8 cellular contexts compared by ENCODE assay signal in genomic region chr9:136245194-136246150, GRCh38. TPM values are rescaled to one million over a fixed set of nuclear protein-coding genes. Genes with fewer than 3 reads are reported as not detected.
DNase-seq lines count a peak whose midpoint lies in the region; ATAC-seq and TF ChIP-seq lines count a peak whose summit lies in the region.

QSOX2 (minus strand) TSS chr9:136245812; CDS start chr9:136245803, 9 bp downstream.

- peaks cover 0 to 3% (median 0%) of the 10 kb centered on the region in 7 donors for H3K9me3 Mint-ChIP-seq in CD14-positive monocyte
- no peaks in the 10 kb centered on the region for H3K9me3 Mint-ChIP-seq in activated T-helper 2 cell treated with anti-CD3 and anti-CD28 coated beads, Interferon-gamma antibody, Interleukin-2, Interleukin-4, amounts not matched to agents 10 μg/mL and 5 μg/mL and 100 μg/mL, durations not matched to agents 14 hours and 24 hours and 36 hours
- H3K9me3 Mint-ChIP-seq in natural killer cell treated with Interleukin-12 subunit alpha and Interleukin-12 subunit beta and Interleukin-15 and Interleukin-18, amount 100 ng/mL, for 72 hours, result no peaks in the 10 kb centered on the region

- peak within 1 kb of the TSS; percentile 64 for H3K27ac ChIP-seq in RWPE1

- CTCF ChIA-PET in RWPE1 (lab: Yijun Ruan, JAX), result interaction anchor here (0.6 to 0.7 kb wide), 4 partner anchors 39 to 129 kb away, joined by 3 to 10 read pairs (median 7); no protein-coding TSS in a partner anchor

- in situ Hi-C loops in KBM-7 (cut with MboI; ENCODE audit: low pct_unique_long_range_greater_than_20kb, low sequenced_read_pairs), result no loop called here

- H3K27me3 Mint-ChIP-seq in CD14-positive monocyte (ENCODE audit: low read depth in 3 of 3), result peaks cover 6 to 9% (median 8%) of the 10 kb centered on the region in 3 donors
- H3K27me3 Mint-ChIP-seq in activated T-helper 2 cell treated with anti-CD3 and anti-CD28 coated beads, Interferon-gamma antibody, Interleukin-2, Interleukin-4, amounts not matched to agents 10 μg/mL and 5 μg/mL and 100 μg/mL, durations not matched to agents 14 hours and 24 hours and 36 hours (ENCODE audit: low read depth), result peaks cover 4% of the 10 kb centered on the region
- H3K27me3 Mint-ChIP-seq in natural killer cell treated with Interleukin-12 subunit alpha and Interleukin-12 subunit beta and Interleukin-15 and Interleukin-18, amount 100 ng/mL, for 72 hours, result no peaks in the 10 kb centered on the region

- POLR2A ChIA-PET in RWPE1 (lab: Yijun Ruan, JAX; ENCODE audit: low non-redundant PET), result no interaction called here

- intact Hi-C loops in CD14-positive monocyte (cut with micrococcal nuclease), result loop anchor here (2.0 to 10.0 kb wide), 3 partner anchors 21 to 341 kb away; partner anchors contain the start of genes CAMSAP1 (in 1 of the 2) and DNLZ (in 1 of the 2)
- intact Hi-C loops in activated T-helper 2 cell treated with anti-CD3 and anti-CD28 coated beads, Interferon-gamma antibody, Interleukin-2, Interleukin-4, amounts not matched to agents 10 μg/mL and 5 μg/mL and 100 μg/mL, durations not matched to agents 14 hours and 24 hours and 36 hours (cut with micrococcal nuclease), result loop anchor here (1.0 to 10.0 kb wide), 5 partner anchors 13 to 341 kb away; partner anchors contain the start of genes CAMSAP1, SEC16A and TMEM250

- DNase-seq in CD14-positive monocyte (ENCODE audit: low spot score) (peak; percentile 82), KBM-7 (peak; percentile 47), RWPE1 (ENCODE audit: low spot score) (peak; percentile 92), fibroblast of peridontal ligament (ENCODE audit: extremely low read depth) (peak; percentile 68)
- peak; percentile 81 for DNase-seq in activated T-helper 2 cell treated with anti-CD3 and anti-CD28 coated beads, Interferon-gamma antibody, Interleukin-2, Interleukin-4, amounts not matched to agents 10 μg/mL and 5 μg/mL and 100 μg/mL, durations not matched to agents 14 hours and 24 hours and 36 hours (ENCODE audit: low spot score)
- peak; percentile 87 for DNase-seq in natural killer cell treated with Interleukin-12 subunit alpha and Interleukin-12 subunit beta and Interleukin-15 and Interleukin-18, amount 100 ng/mL, for 72 hours (ENCODE audit: low spot score)
- DNase-seq in stimulated activated naive CD4-positive, alpha-beta T cell (lab: John Stamatoyannopoulos, UW), result peak; percentile 79 to 92 (median 84)

- peaks cover 38% of the 10 kb centered on the region for H3K4me1 Mint-ChIP-seq in CD14-positive monocyte
- peaks cover 26% of the 10 kb centered on the region for H3K4me1 Mint-ChIP-seq in activated T-helper 2 cell treated with anti-CD3 and anti-CD28 coated beads, Interferon-gamma antibody, Interleukin-2, Interleukin-4, amounts not matched to agents 10 μg/mL and 5 μg/mL and 100 μg/mL, durations not matched to agents 14 hours and 24 hours and 36 hours (ENCODE audit: low read depth)
- H3K4me1 Mint-ChIP-seq in natural killer cell treated with Interleukin-12 subunit alpha and Interleukin-12 subunit beta and Interleukin-15 and Interleukin-18, amount 100 ng/mL, for 72 hours (ENCODE audit: low read depth in 2 of 2), result peaks cover 30 to 39% of the 10 kb centered on the region in 2 donors

- peaks cover 0 to 9% of the 10 kb centered on the region in 2 donors for H3K36me3 Mint-ChIP-seq in CD14-positive monocyte
- H3K36me3 Mint-ChIP-seq in activated T-helper 2 cell treated with anti-CD3 and anti-CD28 coated beads, Interferon-gamma antibody, Interleukin-2, Interleukin-4, amounts not matched to agents 10 μg/mL and 5 μg/mL and 100 μg/mL, durations not matched to agents 14 hours and 24 hours and 36 hours (ENCODE audit: low read depth), result peaks cover 13% of the 10 kb centered on the region
- peaks cover 6% of the 10 kb centered on the region for H3K36me3 Mint-ChIP-seq in natural killer cell treated with Interleukin-12 subunit alpha and Interleukin-12 subunit beta and Interleukin-15 and Interleukin-18, amount 100 ng/mL, for 72 hours

- TF ChIP-seq CTCF in CD14-positive monocyte (IDR thresholded peaks at IDR 0.05), result no peak
- TF ChIP-seq CTCF in RWPE1 (conservative IDR thresholded peaks at IDR 0.05; ENCODE audit: low read depth), result no peak

- peak within 1 kb of the TSS; percentile 81 to 89 for H3K4me3 Mint-ChIP-seq in CD14-positive monocyte
- peak within 1 kb of the TSS; percentile 92 for H3K4me3 Mint-ChIP-seq in activated T-helper 2 cell treated with anti-CD3 and anti-CD28 coated beads, Interferon-gamma antibody, Interleukin-2, Interleukin-4, amounts not matched to agents 10 μg/mL and 5 μg/mL and 100 μg/mL, durations not matched to agents 14 hours and 24 hours and 36 hours (ENCODE audit: low read depth)
- peak within 1 kb of the TSS; percentile 99 for H3K4me3 Mint-ChIP-seq in natural killer cell treated with Interleukin-12 subunit alpha and Interleukin-12 subunit beta and Interleukin-15 and Interleukin-18, amount 100 ng/mL, for 72 hours

- peak within 1 kb of the TSS in 5 of 7 donors; percentile 58 to 84 (median 78) for H3K27ac Mint-ChIP-seq in CD14-positive monocyte
- H3K27ac Mint-ChIP-seq in activated T-helper 2 cell treated with anti-CD3 and anti-CD28 coated beads, Interferon-gamma antibody, Interleukin-2, Interleukin-4, amounts not matched to agents 10 μg/mL and 5 μg/mL and 100 μg/mL, durations not matched to agents 14 hours and 24 hours and 36 hours, result peak within 1 kb of the TSS; percentile 90
- peak within 1 kb of the TSS; percentile 87 to 88 for H3K27ac Mint-ChIP-seq in natural killer cell treated with Interleukin-12 subunit alpha and Interleukin-12 subunit beta and Interleukin-15 and Interleukin-18, amount 100 ng/mL, for 72 hours

- ATAC-seq in GM19467 (IDR thresholded peaks at IDR 0.05; ENCODE audit: unreplicated experiment), result peak; percentile 55
- peak; percentile 81 to 89 for ATAC-seq in natural killer cell treated with Interleukin-12 subunit alpha and Interleukin-12 subunit beta and Interleukin-15 and Interleukin-18, amount 100 ng/mL, for 72 hours

RNA-seq across cellular contexts. Expression of gene QSOX2, which starts in this region (rescaled TPM):
- polyA plus RNA-seq in CD14-positive monocyte, result under 1 TPM; 0.03 to 0.17 TPM
- total RNA-seq in activated T-helper 2 cell treated with anti-CD3 and anti-CD28 coated beads, Interferon-gamma antibody, Interleukin-2, Interleukin-4, amounts not matched to agents 10 μg/mL and 5 μg/mL and 100 μg/mL, durations not matched to agents 14 hours and 24 hours and 36 hours, result 24.9 and 25.4 TPM in 2 replicates
- total RNA-seq in natural killer cell treated with Interleukin-12 subunit alpha and Interleukin-12 subunit beta and Interleukin-15 and Interleukin-18, amount 100 ng/mL, for 72 hours, result 10 to 100 TPM; 16.4 to 27.3 TPM

Comparison
In these comparisons a context has a peak if more than half of its experiments do, and no peak if none do; other contexts are left out.
1. Peak in every context shown above with its lines: DNase-seq, ATAC-seq and H3K27ac ChIP-seq.
2. Peak in DNase-seq in CD14-positive monocyte; RNA of the gene not detected or under 1 TPM.